8 cellular contexts compared by ENCODE assay signal in the genomic region with DNA sequence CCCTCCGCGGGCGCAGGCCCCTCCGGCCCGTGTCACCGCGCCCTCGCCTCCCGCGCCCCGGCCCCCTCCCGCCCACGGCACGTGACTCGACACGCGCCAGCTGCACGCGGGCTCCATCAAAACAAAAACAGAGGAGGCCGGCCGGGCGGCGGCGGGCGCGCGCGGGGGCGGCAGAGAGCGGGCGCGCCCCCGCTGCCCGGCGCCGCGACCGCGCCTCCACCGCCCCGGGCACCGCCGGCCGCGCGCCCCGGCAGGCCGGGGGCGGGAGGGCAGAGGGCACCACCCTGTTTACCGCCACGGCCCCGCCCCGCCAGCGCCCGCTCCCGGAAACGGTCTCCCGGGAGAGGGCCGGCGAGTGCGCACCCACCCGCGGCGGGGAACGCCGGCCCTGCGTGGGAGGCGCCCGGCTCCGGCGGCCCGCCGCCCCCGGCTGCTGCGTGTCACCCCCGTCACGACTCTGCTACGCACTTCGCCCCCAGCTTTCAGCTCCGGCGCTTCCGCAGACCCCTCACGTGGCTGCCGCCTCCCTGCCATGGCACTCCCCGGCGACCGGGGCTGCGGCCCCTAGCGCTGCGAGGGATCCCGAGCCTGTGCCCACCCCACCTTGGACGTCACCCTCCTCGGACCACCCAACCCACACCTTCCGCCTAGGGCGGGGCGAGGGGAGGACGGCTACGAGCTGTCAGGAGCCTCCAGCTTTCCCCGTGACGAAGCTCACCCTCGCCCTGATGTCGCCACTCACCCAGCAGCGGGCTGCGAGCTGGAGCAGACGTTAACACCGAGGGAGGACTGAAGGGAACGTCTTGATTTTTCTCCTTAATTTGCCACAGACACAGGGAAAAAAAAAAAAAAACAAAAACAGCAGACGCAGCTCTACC.
DNase-seq lines count a peak whose midpoint lies in the region; ATAC-seq and TF ChIP-seq lines count a peak whose summit lies in the region.

No MANE protein-coding gene starts in this region.

- DNase-seq in GM03348 (ENCODE audit: low spot score) (peak; percentile 95), GM23338 (ENCODE audit: low spot score) (peak; percentile 70), T-helper 22 cell (ENCODE audit: low read depth) (peak; percentile 88), astrocyte of the spinal cord (ENCODE audit: low read depth, low spot score) (peak; percentile 46), skeletal muscle cell (ENCODE audit: low read depth) (peak; percentile 47)

- TF ChIP-seq CTCF in GM23338 (conservative IDR thresholded peaks at IDR 0.05; ENCODE audit: low read depth in 2 of 2) (no peak), Loucy (conservative IDR thresholded peaks at IDR 0.05; ENCODE audit: low read length) (no peak), astrocyte of the spinal cord (IDR thresholded peaks at IDR 0.05; ENCODE audit: low read depth, low read length) (no peak)

- peaks cover 19% of the 10 kb centered on the region; the same call in 1 of the 2 replicates for H4K20me1 ChIP-seq in GM23338 (replicated peaks; ENCODE audit: insufficient read depth)
- H4K20me1 ChIP-seq in Loucy (ENCODE audit: insufficient read depth, low read length, poor library complexity, severe bottlenecking): no peaks in the 10 kb centered on the region

- H3K79me2 ChIP-seq in GM23338 (replicated peaks; ENCODE audit: insufficient read depth): peaks cover 58% of the 10 kb centered on the region
- no peaks in the 10 kb centered on the region for H3K79me2 ChIP-seq in Loucy (ENCODE audit: insufficient read depth, low read length)

- ATAC-seq in GM23338 (peak; percentile 25), HG02870 (IDR thresholded peaks at IDR 0.05; ENCODE audit: unreplicated experiment) (no peak)

- H3K27ac Mint-ChIP-seq in GM23338: peak overlapping the region; percentile 60; the same call in 1 of the 2 replicates

- H3K4me1 Mint-ChIP-seq in GM23338: peaks cover 46% of the 10 kb centered on the region

- peaks cover 24% of the 10 kb centered on the region for H3K4me1 ChIP-seq in GM23338 (ENCODE audit: insufficient read depth)
- H3K4me1 ChIP-seq in Loucy (ENCODE audit: insufficient read depth, low read length, poor library complexity, severe bottlenecking): peaks cover 29% of the 10 kb centered on the region

- H3K4me3 ChIP-seq in GM23338 (peak overlapping the region; percentile 87), Loucy (ENCODE audit: low read length, poor library complexity, severe bottlenecking) (peak overlapping the region; percentile 84), astrocyte of the spinal cord (ENCODE audit: low read depth, low read length) (peak overlapping the region; percentile 86), iPS-11a (ENCODE audit: low read depth, low read length) (peak overlapping the region; percentile 82), skeletal muscle cell (ENCODE audit: low read depth, low read length) (peak overlapping the region; percentile 72)

- H3F3A ChIP-seq in GM23338 (replicated peaks; ENCODE audit: low read depth) (no peaks in the 10 kb centered on the region), Loucy (ENCODE audit: low read depth) (no peaks in the 10 kb centered on the region)

- H3K9me3 ChIP-seq in Loucy (ENCODE audit: insufficient read depth, low read depth, low read length): no peaks in the 10 kb centered on the region

- H3K9ac ChIP-seq in Loucy (ENCODE audit: low read depth, low read length, poor library complexity, severe bottlenecking): peak overlapping the region; percentile 61

- peaks cover 18% of the 10 kb centered on the region for H3K36me3 Mint-ChIP-seq in GM23338 (ENCODE audit: low read depth)

- H3K36me3 ChIP-seq in GM23338 (ENCODE audit: insufficient read depth) (no peaks in the 10 kb centered on the region), Loucy (ENCODE audit: insufficient read depth, low read length) (no peaks in the 10 kb centered on the region)

- peaks cover 18% of the 10 kb centered on the region for H3K27me3 Mint-ChIP-seq in GM23338 (ENCODE audit: insufficient read depth, low read depth, poor library complexity)

- peak overlapping the region; percentile 91 for H3K4me3 Mint-ChIP-seq in GM23338

- no peak overlapping the region for H3K27ac ChIP-seq in GM23338 (ENCODE audit: low read depth)

- H3K9me2 ChIP-seq in GM23338 (ENCODE audit: insufficient read depth) (no peaks in the 10 kb centered on the region), Loucy (replicated peaks; ENCODE audit: low read depth, low read length) (no peaks in the 10 kb centered on the region)

- peak overlapping the region; percentile 99 for H3K4me2 ChIP-seq in GM23338
- H3K4me2 ChIP-seq in Loucy (ENCODE audit: low read depth, low read length, poor library complexity, severe bottlenecking): peak overlapping the region; percentile 80

- peaks cover 13% of the 10 kb centered on the region for H3K27me3 ChIP-seq in GM23338 (ENCODE audit: insufficient read depth)
- no peaks in the 10 kb centered on the region for H3K27me3 ChIP-seq in Loucy (ENCODE audit: insufficient read depth, low read length, poor library complexity, severe bottlenecking)

- no peaks in the 10 kb centered on the region; the same call in 2 of the 3 replicates for H3K9me3 Mint-ChIP-seq in GM23338

- H2AFZ ChIP-seq in GM23338: peak overlapping the region; percentile 34; the same call in 1 of the 2 replicates
- H2AFZ ChIP-seq in Loucy (ENCODE audit: low read length): peak overlapping the region; percentile 89

- in situ Hi-C loops in astrocyte of the spinal cord (cut with HindIII; ENCODE audit: low sequenced_read_pairs): no loop called here

TF ChIP-seq in GM23338, 12 proteins besides CTCF, POLR2A, EP300 and RAD21:
- no peak for TF ChIP-seq EZH2phosphoT487 (IDR thresholded peaks at IDR 0.05; ENCODE audit: unreplicated experiment)
- peak; percentile 22; the same call in 1 of the 2 replicates for TF ChIP-seq CREB1 (CRISPR knock-in tag; IDR thresholded peaks at IDR 0.05; ENCODE audit: low read depth)
- TF ChIP-seq ZNF331 (CRISPR knock-in tag; IDR thresholded peaks at IDR 0.05; ENCODE audit: low read depth): no peak
- no peak for TF ChIP-seq STAT1 (IDR thresholded peaks at IDR 0.05; ENCODE audit: unreplicated experiment)
- peak; percentile 27; the same call in 1 of the 2 replicates for TF ChIP-seq POLR2AphosphoS5 (IDR thresholded peaks at IDR 0.05; ENCODE audit: low read depth)
- no peak for TF ChIP-seq JUNB (IDR thresholded peaks at IDR 0.05; ENCODE audit: unreplicated experiment)
- TF ChIP-seq EZH2 (IDR thresholded peaks at IDR 0.05; ENCODE audit: low read depth, unreplicated experiment): no peak
- TF ChIP-seq NANOG (IDR thresholded peaks at IDR 0.05; ENCODE audit: borderline replicate concordance): no peak
